1 cellular context compared by ENCODE assay signal in the genomic region with DNA sequence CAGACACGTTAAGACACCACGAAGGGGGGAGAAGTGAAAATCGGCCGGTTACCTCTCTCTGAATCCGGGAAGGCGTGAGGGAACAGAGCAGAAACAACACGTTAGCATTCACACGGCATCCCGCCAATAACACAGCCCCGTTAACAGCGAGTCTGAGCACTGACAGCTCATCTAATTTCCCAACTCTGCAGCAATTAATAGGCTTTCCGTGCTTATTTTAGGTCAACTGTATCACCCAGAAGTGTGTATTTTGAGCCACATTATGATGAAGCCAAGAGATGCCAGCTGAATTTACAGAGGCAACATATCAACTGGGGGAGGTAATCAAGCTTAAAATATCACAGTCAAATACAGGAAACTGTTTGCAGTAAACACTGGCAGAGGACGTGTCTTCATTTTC.
TF ChIP-seq lines count a peak whose summit lies in the region.

No MANE protein-coding gene starts in this region.

TF ChIP-seq in GM23338, 12 proteins besides CTCF, POLR2A, EP300 and RAD21 (continued from another document):
- TF ChIP-seq, protein P1, sequence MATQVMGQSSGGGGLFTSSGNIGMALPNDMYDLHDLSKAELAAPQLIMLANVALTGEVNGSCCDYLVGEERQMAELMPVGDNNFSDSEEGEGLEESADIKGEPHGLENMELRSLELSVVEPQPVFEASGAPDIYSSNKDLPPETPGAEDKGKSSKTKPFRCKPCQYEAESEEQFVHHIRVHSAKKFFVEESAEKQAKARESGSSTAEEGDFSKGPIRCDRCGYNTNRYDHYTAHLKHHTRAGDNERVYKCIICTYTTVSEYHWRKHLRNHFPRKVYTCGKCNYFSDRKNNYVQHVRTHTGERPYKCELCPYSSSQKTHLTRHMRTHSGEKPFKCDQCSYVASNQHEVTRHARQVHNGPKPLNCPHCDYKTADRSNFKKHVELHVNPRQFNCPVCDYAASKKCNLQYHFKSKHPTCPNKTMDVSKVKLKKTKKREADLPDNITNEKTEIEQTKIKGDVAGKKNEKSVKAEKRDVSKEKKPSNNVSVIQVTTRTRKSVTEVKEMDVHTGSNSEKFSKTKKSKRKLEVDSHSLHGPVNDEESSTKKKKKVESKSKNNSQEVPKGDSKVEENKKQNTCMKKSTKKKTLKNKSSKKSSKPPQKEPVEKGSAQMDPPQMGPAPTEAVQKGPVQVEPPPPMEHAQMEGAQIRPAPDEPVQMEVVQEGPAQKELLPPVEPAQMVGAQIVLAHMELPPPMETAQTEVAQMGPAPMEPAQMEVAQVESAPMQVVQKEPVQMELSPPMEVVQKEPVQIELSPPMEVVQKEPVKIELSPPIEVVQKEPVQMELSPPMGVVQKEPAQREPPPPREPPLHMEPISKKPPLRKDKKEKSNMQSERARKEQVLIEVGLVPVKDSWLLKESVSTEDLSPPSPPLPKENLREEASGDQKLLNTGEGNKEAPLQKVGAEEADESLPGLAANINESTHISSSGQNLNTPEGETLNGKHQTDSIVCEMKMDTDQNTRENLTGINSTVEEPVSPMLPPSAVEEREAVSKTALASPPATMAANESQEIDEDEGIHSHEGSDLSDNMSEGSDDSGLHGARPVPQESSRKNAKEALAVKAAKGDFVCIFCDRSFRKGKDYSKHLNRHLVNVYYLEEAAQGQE (IDR thresholded peaks at IDR 0.05; ENCODE audit: unreplicated experiment) = no peak
- TF ChIP-seq EZH2 (IDR thresholded peaks at IDR 0.05; ENCODE audit: low read depth, unreplicated experiment) (no peak), EZH2phosphoT487 (IDR thresholded peaks at IDR 0.05; ENCODE audit: unreplicated experiment) (no peak), JUNB (IDR thresholded peaks at IDR 0.05; ENCODE audit: unreplicated experiment) (no peak), STAT1 (IDR thresholded peaks at IDR 0.05; ENCODE audit: unreplicated experiment) (no peak), ZNF331 (CRISPR knock-in tag; IDR thresholded peaks at IDR 0.05; ENCODE audit: low read depth) (no peak), CREB1 (CRISPR knock-in tag; IDR thresholded peaks at IDR 0.05; ENCODE audit: low read depth) (no peak), POLR2AphosphoS5 (IDR thresholded peaks at IDR 0.05; ENCODE audit: low read depth) (no peak)
- TF ChIP-seq, protein P2, sequence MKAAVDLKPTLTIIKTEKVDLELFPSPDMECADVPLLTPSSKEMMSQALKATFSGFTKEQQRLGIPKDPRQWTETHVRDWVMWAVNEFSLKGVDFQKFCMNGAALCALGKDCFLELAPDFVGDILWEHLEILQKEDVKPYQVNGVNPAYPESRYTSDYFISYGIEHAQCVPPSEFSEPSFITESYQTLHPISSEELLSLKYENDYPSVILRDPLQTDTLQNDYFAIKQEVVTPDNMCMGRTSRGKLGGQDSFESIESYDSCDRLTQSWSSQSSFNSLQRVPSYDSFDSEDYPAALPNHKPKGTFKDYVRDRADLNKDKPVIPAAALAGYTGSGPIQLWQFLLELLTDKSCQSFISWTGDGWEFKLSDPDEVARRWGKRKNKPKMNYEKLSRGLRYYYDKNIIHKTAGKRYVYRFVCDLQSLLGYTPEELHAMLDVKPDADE (IDR thresholded peaks at IDR 0.05) = no peak
- TF ChIP-seq, protein P3, sequence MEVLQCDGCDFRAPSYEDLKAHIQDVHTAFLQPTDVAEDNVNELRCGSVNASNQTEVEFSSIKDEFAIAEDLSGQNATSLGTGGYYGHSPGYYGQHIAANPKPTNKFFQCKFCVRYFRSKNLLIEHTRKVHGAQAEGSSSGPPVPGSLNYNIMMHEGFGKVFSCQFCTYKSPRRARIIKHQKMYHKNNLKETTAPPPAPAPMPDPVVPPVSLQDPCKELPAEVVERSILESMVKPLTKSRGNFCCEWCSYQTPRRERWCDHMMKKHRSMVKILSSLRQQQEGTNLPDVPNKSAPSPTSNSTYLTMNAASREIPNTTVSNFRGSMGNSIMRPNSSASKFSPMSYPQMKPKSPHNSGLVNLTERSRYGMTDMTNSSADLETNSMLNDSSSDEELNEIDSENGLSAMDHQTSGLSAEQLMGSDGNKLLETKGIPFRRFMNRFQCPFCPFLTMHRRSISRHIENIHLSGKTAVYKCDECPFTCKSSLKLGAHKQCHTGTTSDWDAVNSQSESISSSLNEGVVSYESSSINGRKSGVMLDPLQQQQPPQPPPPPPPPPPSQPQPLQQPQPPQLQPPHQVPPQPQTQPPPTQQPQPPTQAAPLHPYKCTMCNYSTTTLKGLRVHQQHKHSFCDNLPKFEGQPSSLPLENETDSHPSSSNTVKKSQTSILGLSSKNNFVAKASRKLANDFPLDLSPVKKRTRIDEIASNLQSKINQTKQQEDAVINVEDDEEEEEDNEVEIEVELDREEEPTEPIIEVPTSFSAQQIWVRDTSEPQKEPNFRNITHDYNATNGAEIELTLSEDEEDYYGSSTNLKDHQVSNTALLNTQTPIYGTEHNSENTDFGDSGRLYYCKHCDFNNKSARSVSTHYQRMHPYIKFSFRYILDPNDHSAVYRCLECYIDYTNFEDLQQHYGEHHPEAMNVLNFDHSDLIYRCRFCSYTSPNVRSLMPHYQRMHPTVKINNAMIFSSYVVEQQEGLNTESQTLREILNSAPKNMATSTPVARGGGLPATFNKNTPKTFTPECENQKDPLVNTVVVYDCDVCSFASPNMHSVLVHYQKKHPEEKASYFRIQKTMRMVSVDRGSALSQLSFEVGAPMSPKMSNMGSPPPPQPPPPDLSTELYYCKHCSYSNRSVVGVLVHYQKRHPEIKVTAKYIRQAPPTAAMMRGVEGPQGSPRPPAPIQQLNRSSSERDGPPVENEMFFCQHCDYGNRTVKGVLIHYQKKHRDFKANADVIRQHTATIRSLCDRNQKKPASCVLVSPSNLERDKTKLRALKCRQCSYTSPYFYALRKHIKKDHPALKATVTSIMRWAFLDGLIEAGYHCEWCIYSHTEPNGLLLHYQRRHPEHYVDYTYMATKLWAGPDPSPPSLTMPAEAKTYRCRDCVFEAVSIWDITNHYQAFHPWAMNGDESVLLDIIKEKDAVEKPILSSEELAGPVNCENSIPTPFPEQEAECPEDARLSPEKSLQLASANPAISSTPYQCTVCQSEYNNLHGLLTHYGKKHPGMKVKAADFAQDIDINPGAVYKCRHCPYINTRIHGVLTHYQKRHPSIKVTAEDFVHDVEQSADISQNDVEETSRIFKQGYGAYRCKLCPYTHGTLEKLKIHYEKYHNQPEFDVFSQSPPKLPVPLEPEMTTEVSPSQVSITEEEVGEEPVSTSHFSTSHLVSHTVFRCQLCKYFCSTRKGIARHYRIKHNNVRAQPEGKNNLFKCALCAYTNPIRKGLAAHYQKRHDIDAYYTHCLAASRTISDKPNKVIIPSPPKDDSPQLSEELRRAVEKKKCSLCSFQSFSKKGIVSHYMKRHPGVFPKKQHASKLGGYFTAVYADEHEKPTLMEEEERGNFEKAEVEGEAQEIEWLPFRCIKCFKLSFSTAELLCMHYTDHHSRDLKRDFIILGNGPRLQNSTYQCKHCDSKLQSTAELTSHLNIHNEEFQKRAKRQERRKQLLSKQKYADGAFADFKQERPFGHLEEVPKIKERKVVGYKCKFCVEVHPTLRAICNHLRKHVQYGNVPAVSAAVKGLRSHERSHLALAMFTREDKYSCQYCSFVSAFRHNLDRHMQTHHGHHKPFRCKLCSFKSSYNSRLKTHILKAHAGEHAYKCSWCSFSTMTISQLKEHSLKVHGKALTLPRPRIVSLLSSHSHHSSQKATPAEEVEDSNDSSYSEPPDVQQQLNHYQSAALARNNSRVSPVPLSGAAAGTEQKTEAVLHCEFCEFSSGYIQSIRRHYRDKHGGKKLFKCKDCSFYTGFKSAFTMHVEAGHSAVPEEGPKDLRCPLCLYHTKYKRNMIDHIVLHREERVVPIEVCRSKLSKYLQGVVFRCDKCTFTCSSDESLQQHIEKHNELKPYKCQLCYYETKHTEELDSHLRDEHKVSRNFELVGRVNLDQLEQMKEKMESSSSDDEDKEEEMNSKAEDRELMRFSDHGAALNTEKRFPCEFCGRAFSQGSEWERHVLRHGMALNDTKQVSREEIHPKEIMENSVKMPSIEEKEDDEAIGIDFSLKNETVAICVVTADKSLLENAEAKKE (CRISPR knock-in tag; IDR thresholded peaks at IDR 0.05) = no peak
